ENCODE assay signal across 29 cellular contexts in the genomic region with DNA sequence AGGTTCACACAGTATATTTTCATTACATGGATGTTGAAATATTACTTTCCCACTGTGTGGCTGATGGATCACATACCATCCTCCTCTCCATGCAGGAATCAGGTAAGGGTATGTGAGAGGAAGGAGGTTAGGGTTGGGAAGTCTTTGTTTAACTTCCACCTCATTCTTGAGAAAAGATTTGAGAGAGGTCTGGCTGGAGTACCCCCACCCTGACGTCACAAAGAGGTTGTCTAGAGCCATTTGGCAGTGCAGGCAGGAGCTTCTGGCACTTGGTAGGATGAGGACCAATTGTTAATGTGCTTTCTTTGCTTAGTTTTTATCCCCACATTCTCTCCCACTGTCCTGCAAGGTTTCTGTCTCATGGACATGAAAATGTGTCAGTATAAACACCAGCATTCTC.
"Had no signal": no experiment of that assay in that cellular context is flagged by ENCODE, and none has a peak within 500 bp of the region (broad histone marks: within the 10 kb centered on the region; RNA-seq: fewer than 3 reads in every experiment).

No MANE protein-coding gene starts in this region.

- H3K9me3 ChIP-seq: testis, thyroid gland, upper lobe of right lung, uterus, vagina had no signal

- H3K36me3 Mint-ChIP-seq: stimulated activated effector memory CD8-positive, alpha-beta T cell treated with anti-CD3 and anti-CD28 coated beads, Interleukin-12 subunit alpha, Interleukin-12 subunit beta, amount 100 ng/mL, for 72 hours; stimulated activated memory B cell treated with anti-CD40 and anti-IgM and Interleukin-4, amounts not matched to agents 10 μg/mL and 1 μg/mL and 100 μg/mL, for 72 hours had no signal

- H3K27me3 Mint-ChIP-seq: stimulated activated memory B cell treated with anti-CD40 and anti-IgM and Interleukin-4, amounts not matched to agents 10 μg/mL and 1 μg/mL and 100 μg/mL, for 72 hours; stimulated activated naive CD8-positive, alpha-beta T cell treated with anti-CD3 and anti-CD28 coated beads, Interleukin-15, amount 100 ng/mL, for 72 hours; stimulated activated naive CD8-positive, alpha-beta T cell treated with anti-CD3 and anti-CD28 coated beads, Interleukin-15, Interleukin-2, amounts not matched to agents 100 ng/mL and 50 ng/mL, for 24 hours had no signal

- H3K27ac Mint-ChIP-seq: stimulated activated effector memory CD8-positive, alpha-beta T cell treated with anti-CD3 and anti-CD28 coated beads, Interleukin-12 subunit alpha, Interleukin-12 subunit beta, amount 100 ng/mL, for 72 hours; stimulated activated memory B cell treated with anti-CD40 and anti-IgM and Interleukin-4, amounts not matched to agents 10 μg/mL and 1 μg/mL and 100 μg/mL, for 72 hours; stimulated activated naive B cell treated with anti-CD40 and anti-IgM and Interleukin-4, amounts not matched to agents 10 μg/mL and 1 μg/mL and 100 μg/mL, for 72 hours; stimulated activated naive CD8-positive, alpha-beta T cell treated with anti-CD3 and anti-CD28 coated beads, Interleukin-15, amount 100 ng/mL, for 72 hours; stimulated activated naive CD8-positive, alpha-beta T cell treated with anti-CD3 and anti-CD28 coated beads, Interleukin-15, Interleukin-2, amounts not matched to agents 100 ng/mL and 50 ng/mL, for 24 hours; type B pancreatic cell had no signal

- H3K4me3 ChIP-seq: stomach, suprapubic skin, testis, thoracic aorta, thyroid gland, tibial artery, tibial nerve, transverse colon, upper lobe of left lung, upper lobe of right lung, uterus, vagina had no signal

- H3K36me3 ChIP-seq: stomach, suprapubic skin, thoracic aorta, thyroid gland, tibial artery, tibial nerve, transverse colon, upper lobe of left lung, upper lobe of right lung, uterus, vagina had no signal

- H3K4me3 Mint-ChIP-seq: stimulated activated effector memory CD8-positive, alpha-beta T cell treated with anti-CD3 and anti-CD28 coated beads, Interleukin-12 subunit alpha, Interleukin-12 subunit beta, amount 100 ng/mL, for 72 hours; stimulated activated memory B cell treated with anti-CD40 and anti-IgM and Interleukin-4, amounts not matched to agents 10 μg/mL and 1 μg/mL and 100 μg/mL, for 72 hours; stimulated activated naive B cell treated with anti-CD40 and anti-IgM and Interleukin-4, amounts not matched to agents 10 μg/mL and 1 μg/mL and 100 μg/mL, for 72 hours; stimulated activated naive CD8-positive, alpha-beta T cell treated with anti-CD3 and anti-CD28 coated beads, Interleukin-15, amount 100 ng/mL, for 72 hours; stimulated activated naive CD8-positive, alpha-beta T cell treated with anti-CD3 and anti-CD28 coated beads, Interleukin-15, Interleukin-2, amounts not matched to agents 100 ng/mL and 50 ng/mL, for 24 hours; type B pancreatic cell had no signal

- H3K4me1 Mint-ChIP-seq: stimulated activated effector memory CD8-positive, alpha-beta T cell treated with anti-CD3 and anti-CD28 coated beads, Interleukin-12 subunit alpha, Interleukin-12 subunit beta, amount 100 ng/mL, for 72 hours; stimulated activated memory B cell treated with anti-CD40 and anti-IgM and Interleukin-4, amounts not matched to agents 10 μg/mL and 1 μg/mL and 100 μg/mL, for 72 hours; stimulated activated naive B cell treated with anti-CD40 and anti-IgM and Interleukin-4, amounts not matched to agents 10 μg/mL and 1 μg/mL and 100 μg/mL, for 72 hours; stimulated activated naive CD8-positive, alpha-beta T cell treated with anti-CD3 and anti-CD28 coated beads, Interleukin-15, amount 100 ng/mL, for 72 hours had no signal

- H3K27ac ChIP-seq: stomach, suprapubic skin, testis, thoracic aorta, thyroid gland, tibial artery, tibial nerve, transverse colon, upper lobe of left lung, upper lobe of right lung, uterus, vagina had no signal

- DNase-seq: stimulated activated CD4-positive, alpha-beta T cell treated with anti-CD3 and anti-CD28 coated beads, Interleukin-2, amount 100 ng/mL, for 48 hours; stimulated activated CD4-positive, alpha-beta T cell treated with anti-CD3 and anti-CD28 coated beads, Interleukin-4, amount 100 ng/mL, for 1 hour; stimulated activated CD4-positive, alpha-beta T cell treated with anti-CD3 and anti-CD28 coated beads, Interleukin-4, amount 100 ng/mL, for 24 hours; stimulated activated CD4-positive, alpha-beta T cell treated with anti-CD3 and anti-CD28 coated beads, Interleukin-4, amount 100 ng/mL, for 4 hours; stimulated activated CD8-positive, alpha-beta memory T cell treated with anti-CD3 and anti-CD28 coated beads, Interleukin-4, amount 100 ng/mL, for 48 hours; stimulated activated naive B cell treated with anti-CD40 and anti-IgM and Interleukin-4, amounts not matched to agents 10 μg/mL and 1 μg/mL and 100 μg/mL, for 72 hours; stimulated activated naive CD4-positive, alpha-beta T cell; stimulated activated naive CD4-positive, alpha-beta T cell treated with Interleukin-2 at 50 U/mL for 16 hours; stimulated activated naive CD8-positive, alpha-beta T cell treated with anti-CD3 and anti-CD28 coated beads, Interleukin-15, amount 100 ng/mL, for 72 hours; stimulated activated naive CD8-positive, alpha-beta T cell treated with anti-CD3 and anti-CD28 coated beads, Interleukin-15, Interleukin-2, amounts not matched to agents 100 U/mL and 50 U/mL, for 24 hours; stomach; substantia nigra; testis; thyroid gland; tibial artery; transverse colon; trophoblast cell; upper lobe of left lung; upper lobe of right lung; uterus had no signal

- H3K4me1 ChIP-seq: stomach, suprapubic skin, testis, thyroid gland, tibial artery, tibial nerve, transverse colon, upper lobe of left lung, upper lobe of right lung, uterus, vagina had no signal

- H3K27me3 ChIP-seq: stomach, suprapubic skin, testis, thyroid gland, tibial artery, tibial nerve, transverse colon, upper lobe of left lung, upper lobe of right lung, uterus, vagina had no signal

- ATAC-seq: stimulated activated effector memory CD8-positive, alpha-beta T cell treated with anti-CD3 and anti-CD28 coated beads, Interleukin-12 subunit alpha, Interleukin-12 subunit beta, amount 100 ng/mL, for 72 hours; stimulated activated memory B cell treated with anti-CD40 and anti-IgM and Interleukin-4, amounts not matched to agents 10 μg/mL and 1 μg/mL and 100 μg/mL, for 72 hours; stimulated activated naive B cell treated with anti-CD40 and anti-IgM and Interleukin-4, amounts not matched to agents 10 μg/mL and 1 μg/mL and 100 μg/mL, for 72 hours; stimulated activated naive CD8-positive, alpha-beta T cell treated with anti-CD3 and anti-CD28 coated beads, Interleukin-15, amount 100 ng/mL, for 72 hours; stimulated activated naive CD8-positive, alpha-beta T cell treated with anti-CD3 and anti-CD28 coated beads, Interleukin-15, Interleukin-2, amounts not matched to agents 100 U/mL and 50 U/mL, for 24 hours; upper lobe of right lung had no signal

- FAIRE-seq: urothelium cell line had no signal
